Comparison of ENCODE assay signal across 17 cellular contexts in the genomic region with DNA sequence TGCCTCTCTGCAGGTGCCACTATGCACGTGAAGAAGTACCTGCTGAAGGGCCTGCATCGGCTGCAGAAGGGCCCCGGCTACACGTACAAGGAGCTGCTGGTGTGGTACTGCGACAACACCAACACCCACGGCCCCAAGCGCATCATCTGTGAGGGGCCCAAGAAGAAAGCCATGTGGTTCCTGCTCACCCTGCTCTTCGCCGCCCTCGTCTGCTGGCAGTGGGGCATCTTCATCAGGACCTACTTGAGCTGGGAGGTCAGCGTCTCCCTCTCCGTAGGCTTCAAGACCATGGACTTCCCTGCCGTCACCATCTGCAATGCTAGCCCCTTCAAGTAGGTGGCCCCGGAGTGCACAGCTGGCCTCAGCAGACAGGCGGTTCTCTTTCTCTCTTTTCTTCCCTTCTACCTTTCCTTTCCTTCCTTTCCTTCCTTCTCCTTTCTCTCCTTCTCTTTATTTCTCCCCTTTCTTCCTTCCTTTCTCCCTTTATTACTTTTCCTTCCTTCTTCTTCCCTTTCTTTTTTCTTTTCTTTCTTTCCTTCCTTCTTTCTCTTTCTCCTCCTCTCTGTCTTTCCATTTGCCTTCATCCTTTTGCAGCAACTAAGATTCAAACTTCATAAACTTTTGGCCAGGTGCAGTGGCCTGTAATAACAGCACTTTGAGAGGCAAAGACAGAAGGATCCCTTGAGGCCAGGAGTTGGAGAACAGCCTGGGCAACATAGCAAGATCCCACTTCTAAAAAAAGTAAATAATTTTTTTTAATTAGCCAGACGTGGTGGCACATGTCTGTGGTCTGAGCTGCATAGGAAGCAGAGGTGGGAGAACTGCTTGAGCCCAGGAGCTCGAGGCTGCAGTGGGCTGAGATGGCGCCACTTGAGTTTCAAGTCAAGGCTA. TPM values are rescaled to one million over a fixed set of nuclear protein-coding genes. Genes with fewer than 3 reads are reported as not detected.
DNase-seq lines count a peak whose midpoint lies in the region; ATAC-seq, FAIRE-seq and TF ChIP-seq lines count a peak whose summit lies in the region.
"Had no signal": no experiment of that assay in that cellular context is flagged by ENCODE, and none has a peak within 500 bp of the region (broad histone marks: within the 10 kb centered on the region; RNA-seq: fewer than 3 reads in every experiment).

No MANE protein-coding gene starts in this region.

- H3K4me1 ChIP-seq in DND-41 (ENCODE audit: insufficient read depth, low read length) (no peaks in the 10 kb centered on the region), GM23338 (ENCODE audit: insufficient read depth) (no peaks in the 10 kb centered on the region), GM12878 (ENCODE audit: control insufficient read depth, insufficient read depth, low read length) (no peaks in the 10 kb centered on the region; the same call in 1 of the 2 replicates)

- H3K4me1 Mint-ChIP-seq in GM23338: peaks cover 10% of the 10 kb centered on the region
- no peaks in the 10 kb centered on the region for H3K4me1 Mint-ChIP-seq in activated naive CD8-positive, alpha-beta T cell treated with anti-CD3 and anti-CD28 coated beads for 36 hours
- H3K4me1 Mint-ChIP-seq: naive thymus-derived CD8-positive, alpha-beta T cell; stimulated activated effector memory CD8-positive, alpha-beta T cell treated with anti-CD3 and anti-CD28 coated beads, Interleukin-12 subunit alpha, Interleukin-12 subunit beta, amount 100 ng/mL, for 72 hours had no signal

- H3K27ac Mint-ChIP-seq in GM23338: no peak overlapping the region
- no peak overlapping the region for H3K27ac Mint-ChIP-seq in activated naive CD8-positive, alpha-beta T cell treated with anti-CD3 and anti-CD28 coated beads for 36 hours
- H3K27ac Mint-ChIP-seq: naive thymus-derived CD8-positive, alpha-beta T cell; stimulated activated effector memory CD8-positive, alpha-beta T cell treated with anti-CD3 and anti-CD28 coated beads, Interleukin-12 subunit alpha, Interleukin-12 subunit beta, amount 100 ng/mL, for 72 hours had no signal

- H2AFZ ChIP-seq in DND-41 (ENCODE audit: low read depth, low read length) (no peak overlapping the region), GM23338 (peak overlapping the region; percentile 86; the same call in 1 of the 2 replicates), GM12878 (ENCODE audit: control insufficient read depth, low read depth, low read length) (no peak overlapping the region)

- H3K4me3 ChIP-seq in DND-41 (ENCODE audit: low read depth in 1 of 2, low read length in 2 of 2): no peak overlapping the region
- no peak overlapping the region for H3K4me3 ChIP-seq in GM23338
- H3K4me3 ChIP-seq in GM12878: no peak overlapping the region
- no peak overlapping the region for H3K4me3 ChIP-seq in kidney epithelial cell (ENCODE audit: low read depth, low read length)

- H3K9me2 ChIP-seq in GM23338 (ENCODE audit: insufficient read depth): 0 out of 2 replicates have a peak, but pooled peaks cover 3% of the 10 kb centered on the region

- WGBS in GM12878 (ENCODE audit: insufficient coverage, insufficient replicate concordance, low lambda C conversion rate, missing lambda C conversion rate): 71% methylated on average over 18 of the region's 18 CpGs

- in situ Hi-C loops in GM12878 (cut with MboI): no loop called here

- H3K27ac ChIP-seq in DND-41 (ENCODE audit: low read length) (no peak overlapping the region), GM23338 (ENCODE audit: low read depth) (no peak overlapping the region), GM12878 (ENCODE audit: control insufficient read depth, insufficient read depth) (no peak overlapping the region)

- TF ChIP-seq CTCF in DND-41 (IDR thresholded peaks at IDR 0.05; ENCODE audit: borderline replicate concordance, extremely low read depth, low read length, poor library complexity, severe bottlenecking) (peak; percentile 38), GM23338 (conservative IDR thresholded peaks at IDR 0.05; ENCODE audit: low read depth in 2 of 2) (peak; percentile 53 to 60), GM12878 (IDR thresholded peaks at IDR 0.05 in 2 of 3, conservative IDR thresholded peaks at IDR 0.05 in 1 of 3; ENCODE audit: control insufficient read depth in 2 of 3, extremely low read depth in 1 of 3, insufficient read depth in 1 of 3, low read depth in 3 of 3, low read length in 3 of 3) (0 out of 6 replicates have a peak, but pooled peaks of 2 of the 3 experiments have one; percentile 6 to 15), kidney epithelial cell (IDR thresholded peaks at IDR 0.05; ENCODE audit: insufficient read depth, low read length, poor library complexity, severe bottlenecking) (peak; percentile 15)

- TF ChIP-seq POLR2A in GM12878 (IDR thresholded peaks at IDR 0.05; ENCODE audit: low read depth, low read length): no peak

- RAD21 ChIA-PET in GM12878 (lab: Charles Lee; ENCODE audit: unreplicated experiment): no interaction called here

- DNase-seq in DND-41: no peak
- peak; percentile 79 for DNase-seq in GM23338 (ENCODE audit: low spot score)
- no peak for DNase-seq in GM12878 (ENCODE audit: low read depth, low spot score)
- no peak for DNase-seq in kidney epithelial cell (ENCODE audit: low read depth)
- no peak for DNase-seq in GM19240 (ENCODE audit: insufficient read length, low spot score)
- no peak for DNase-seq in activated naive CD8-positive, alpha-beta T cell treated with anti-CD3 and anti-CD28 coated beads for 36 hours
- no peak for DNase-seq in activated CD4-positive, alpha-beta T cell treated with anti-CD3 and anti-CD28 coated beads, Interleukin-2, amount 50 U/mL, for 4 hours
- no peak for DNase-seq in AG08396 (ENCODE audit: low spot score)
- DNase-seq: activated naive CD4-positive, alpha-beta T cell treated with Interleukin-2 at 50 U/mL for 16 hours; glutamatergic neuron; left ventricle myocardium superior; naive thymus-derived CD8-positive, alpha-beta T cell; NCI-H2171 treated with DMSO at 0.1 percent for 48 hours; stimulated activated CD4-positive, alpha-beta T cell treated with anti-CD3 and anti-CD28 coated beads, Interleukin-4, amount 100 ng/mL, for 4 hours had no signal

- H3K4me2 ChIP-seq in DND-41 (ENCODE audit: insufficient read depth, low read length): no peak overlapping the region
- no peak overlapping the region for H3K4me2 ChIP-seq in GM23338
- H3K4me2 ChIP-seq in GM12878 (ENCODE audit: control insufficient read depth, insufficient read depth): no peak overlapping the region

- TF ChIP-seq EP300 in GM12878 (IDR thresholded peaks at IDR 0.05; ENCODE audit: borderline replicate concordance in 1 of 2, control insufficient read depth in 1 of 2, low read depth in 2 of 2, low read length in 2 of 2): no peak

- no peak for FAIRE-seq in GM12878 (lab: Jason Lieb, UNC)
- FAIRE-seq: bronchial epithelial cell, endometrium had no signal

- H3K9me3 ChIP-seq in DND-41 (ENCODE audit: insufficient read depth, low read length, severe bottlenecking) (no peaks in the 10 kb centered on the region), GM12878 (replicated peaks; ENCODE audit: control insufficient read depth, insufficient read depth, low read length) (no peaks in the 10 kb centered on the region; the same call in 2 of the 3 replicates)

- ATAC-seq in DND-41 (ENCODE audit: insufficient read depth, low read depth) (no peak), GM23338 (peak; percentile 89), GM12878 (0 out of 3 replicates have a peak, but pooled peaks have one; percentile 24)
- ATAC-seq: left ventricle myocardium superior; naive thymus-derived CD8-positive, alpha-beta T cell; stimulated activated effector memory CD8-positive, alpha-beta T cell treated with anti-CD3 and anti-CD28 coated beads, Interleukin-12 subunit alpha, Interleukin-12 subunit beta, amount 100 ng/mL, for 72 hours had no signal

- H3K4me3 Mint-ChIP-seq in GM23338: no peak overlapping the region
- H3K4me3 Mint-ChIP-seq in activated naive CD8-positive, alpha-beta T cell treated with anti-CD3 and anti-CD28 coated beads for 36 hours: no peak overlapping the region
- H3K4me3 Mint-ChIP-seq: naive thymus-derived CD8-positive, alpha-beta T cell; stimulated activated effector memory CD8-positive, alpha-beta T cell treated with anti-CD3 and anti-CD28 coated beads, Interleukin-12 subunit alpha, Interleukin-12 subunit beta, amount 100 ng/mL, for 72 hours had no signal

- CTCF ChIA-PET in GM12878 (lab: Yijun Ruan, JAX): interaction anchor here (0.6 to 2.7 kb wide), 4 partner anchors 11 to 406 kb away, joined by 3 to 15 read pairs (median 4); no protein-coding TSS in a partner anchor

- peaks cover 3% of the 10 kb centered on the region; the same call in 1 of the 3 replicates for H3K9me3 Mint-ChIP-seq in GM23338
- H3K9me3 Mint-ChIP-seq in activated naive CD8-positive, alpha-beta T cell treated with anti-CD3 and anti-CD28 coated beads for 36 hours: no peaks in the 10 kb centered on the region
- H3K9me3 Mint-ChIP-seq: stimulated activated effector memory CD8-positive, alpha-beta T cell treated with anti-CD3 and anti-CD28 coated beads, Interleukin-12 subunit alpha, Interleukin-12 subunit beta, amount 100 ng/mL, for 72 hours had no signal

- no TSS peak for BruUV-seq in GM12878 (replicated peaks; lab: Mats Ljungman, UMichigan)

- POLR2A ChIA-PET in GM12878 (lab: Charles Lee): no interaction called here

- no peaks in the 10 kb centered on the region for H3F3A ChIP-seq in GM23338 (replicated peaks; ENCODE audit: low read depth)

- H3K27me3 ChIP-seq in DND-41 (ENCODE audit: insufficient read depth, low read length, poor library complexity): no peaks in the 10 kb centered on the region
- H3K27me3 ChIP-seq in GM23338 (ENCODE audit: insufficient read depth): no peaks in the 10 kb centered on the region
- no peaks in the 10 kb centered on the region for H3K27me3 ChIP-seq in GM12878 (replicated peaks in 1 of 2; ENCODE audit: control insufficient read depth in 2 of 2, insufficient read depth in 2 of 2, low read length in 1 of 2)
- H3K27me3 ChIP-seq in kidney epithelial cell (ENCODE audit: control insufficient read depth, insufficient read depth, low read length): no peaks in the 10 kb centered on the region

- H3K36me3 Mint-ChIP-seq in GM23338 (ENCODE audit: low read depth): no peaks in the 10 kb centered on the region
- H3K36me3 Mint-ChIP-seq in activated naive CD8-positive, alpha-beta T cell treated with anti-CD3 and anti-CD28 coated beads for 36 hours: no peaks in the 10 kb centered on the region
- H3K36me3 Mint-ChIP-seq: naive thymus-derived CD8-positive, alpha-beta T cell; stimulated activated effector memory CD8-positive, alpha-beta T cell treated with anti-CD3 and anti-CD28 coated beads, Interleukin-12 subunit alpha, Interleukin-12 subunit beta, amount 100 ng/mL, for 72 hours had no signal

- TF ChIP-seq RAD21 in GM12878 (IDR thresholded peaks at IDR 0.05; ENCODE audit: insufficient read depth, low read depth, low read length): no peak

- H3K36me3 ChIP-seq in DND-41 (ENCODE audit: insufficient read depth, low read length) (no peaks in the 10 kb centered on the region), GM23338 (ENCODE audit: insufficient read depth) (no peaks in the 10 kb centered on the region), GM12878 (ENCODE audit: control insufficient read depth in 2 of 2, insufficient read depth in 2 of 2, low read length in 1 of 2) (no peaks in the 10 kb centered on the region), kidney epithelial cell (ENCODE audit: control insufficient read depth, insufficient read depth, low read length) (no peaks in the 10 kb centered on the region)

- H3K9ac ChIP-seq in DND-41 (ENCODE audit: low read depth, low read length): no peak overlapping the region
- no peak overlapping the region for H3K9ac ChIP-seq in GM12878 (ENCODE audit: control insufficient read depth, insufficient read depth, low read length)

- H3K79me2 ChIP-seq in DND-41 (ENCODE audit: insufficient read depth, low read length) (no peaks in the 10 kb centered on the region), GM23338 (replicated peaks; ENCODE audit: insufficient read depth) (no peaks in the 10 kb centered on the region), GM12878 (ENCODE audit: control insufficient read depth, insufficient read depth, low read length) (no peaks in the 10 kb centered on the region)

- H4K20me1 ChIP-seq in DND-41 (ENCODE audit: insufficient read depth, low read length): no peaks in the 10 kb centered on the region
- no peaks in the 10 kb centered on the region for H4K20me1 ChIP-seq in GM23338 (replicated peaks; ENCODE audit: insufficient read depth)
- H4K20me1 ChIP-seq in GM12878 (ENCODE audit: control insufficient read depth, insufficient read depth): no peaks in the 10 kb centered on the region

- intact Hi-C loops in GM12878 (cut with micrococcal nuclease; ENCODE audit: unreplicated experiment): no loop called here

- H3K27me3 Mint-ChIP-seq in GM23338 (ENCODE audit: insufficient read depth, low read depth, poor library complexity): peaks cover 5% of the 10 kb centered on the region
- H3K27me3 Mint-ChIP-seq in activated naive CD8-positive, alpha-beta T cell treated with anti-CD3 and anti-CD28 coated beads for 36 hours: peaks cover 3% of the 10 kb centered on the region

- SMC1A ChIA-PET in GM12878 (lab: Charles Lee; ENCODE audit: uncharacterized antibody, unreplicated experiment): interaction anchor here (0.7 to 2.7 kb wide), 3 partner anchors 11 to 86 kb away, joined by 3 to 7 read pairs (median 6); no protein-coding TSS in a partner anchor

RNA-seq across cellular contexts. Expression of a gene that starts 46.7 kb away (rescaled TPM):
- total RNA-seq in GM23338 (2014; rRNA removed; shearing (Covaris generic)): 1.1 and 1.2 TPM in 2 replicates
- 0.78 and 0.94 TPM in 2 replicates for polyA plus RNA-seq in GM23338 (2016; fragmentation: Nextera tagmentation; extraction: Ambion mirVana)
- 0.98 and 1.5 TPM in 2 replicates for total RNA-seq in GM12878 (2013; cell fraction: nucleolus; rRNA removed)
- 0.22 and 0.28 TPM in 2 replicates for total RNA-seq in GM12878 (2014; rRNA removed)
- total RNA-seq in GM12878 (2014; rRNA removed; fragmentation: Illumina TruSeq; extraction: Trizol): 0.37 and 0.58 TPM in 2 replicates
- 0.49 and 0.80 TPM in 2 replicates for total RNA-seq in GM12878 (2021)
- 1.3 TPM for polyA plus RNA-seq in GM12878 (2011; ENCODE audit: low read depth)
- 0.59 and 1.5 TPM in 2 replicates for polyA plus RNA-seq in GM12878 (2011; rRNA removed)
- 1.1 and 1.3 TPM in 2 replicates for polyA plus RNA-seq in GM12878 (2011; cell fraction: cytosol; rRNA removed)
- polyA plus RNA-seq in GM12878 (2011; cell fraction: nucleus; rRNA removed): 2.0 and 2.9 TPM in 2 replicates
- 0.68 and 1.5 TPM in 2 replicates for polyA plus RNA-seq in GM12878 (2012)
- 0.10 and 0.69 TPM in 2 replicates for polyA plus RNA-seq in GM12878 (2014; fragmentation: Illumina TruSeq; extraction: Trizol)
- 1 to 10 TPM in 1 of 2 experiments, under 1 TPM in 1; 0.99 to 1.3 TPM for polyA plus RNA-seq in GM12878 (2014; fragmentation: Nextera tagmentation; extraction: Ambion mirVana)
- 0.27 and 0.51 TPM in 2 replicates for polyA plus RNA-seq in GM12878 (2014; rRNA removed)
- under 1 TPM; 0.44 to 0.82 TPM for polyA plus RNA-seq in GM12878 (2016; fragmentation: Nextera tagmentation; extraction: Ambion mirVana)
- polyA minus RNA-seq in GM12878 (2011; rRNA and poly(A)+ RNA removed): 1.0 and 2.6 TPM in 2 replicates
- 0.94 and 1.2 TPM in 2 replicates for polyA minus RNA-seq in GM12878 (2011; cell fraction: cytosol; rRNA and poly(A)+ RNA removed)
- 0.38 and 0.60 TPM in 2 replicates for polyA minus RNA-seq in GM12878 (2011; cell fraction: nucleus; rRNA and poly(A)+ RNA removed)
- 0.38 TPM in 1 of 2 replicates, not detected in the other for total RNA-seq in kidney epithelial cell
- not detected for total RNA-seq in activated naive CD8-positive, alpha-beta T cell treated with anti-CD3 and anti-CD28 coated beads for 36 hours
- total RNA-seq: naive thymus-derived CD8-positive, alpha-beta T cell had no signal
- polyA plus RNA-seq: naive thymus-derived CD8-positive, alpha-beta T cell had no signal
